In the genomic region with DNA sequence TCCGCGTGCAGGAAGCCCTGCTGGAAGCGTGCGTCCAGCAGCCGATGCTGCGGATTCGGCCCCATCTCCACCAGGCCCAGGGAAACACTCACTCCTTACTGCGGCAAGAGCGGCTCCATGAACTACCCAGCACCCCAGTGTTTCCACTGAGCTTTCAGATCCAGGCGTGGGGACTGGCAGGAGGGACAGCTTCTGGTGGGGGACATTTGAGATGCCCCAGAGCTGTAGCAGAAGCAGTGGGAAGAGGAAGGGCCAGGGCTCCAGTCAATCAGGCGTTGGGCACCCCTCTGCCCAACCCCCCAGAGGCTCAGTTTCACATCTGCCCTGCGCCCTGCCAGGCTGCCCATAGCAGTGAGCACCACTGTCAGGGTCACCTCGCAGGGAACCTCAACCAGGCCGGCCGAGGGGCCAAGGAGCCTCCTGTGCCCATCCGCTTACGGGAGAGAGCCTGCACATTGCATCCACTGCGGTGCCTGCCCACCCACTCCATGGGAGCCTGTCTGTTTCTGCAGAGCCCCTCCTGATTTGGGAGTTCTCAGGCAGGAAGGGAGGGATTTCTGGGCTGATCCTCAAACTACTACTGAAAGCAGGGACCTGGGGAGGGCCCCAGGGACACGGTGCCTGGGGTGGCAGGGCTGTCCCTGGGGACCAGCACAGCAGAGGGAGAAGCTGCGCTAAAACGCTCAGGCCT, we compare ENCODE assay signal across 2 cellular contexts.
TF ChIP-seq lines count a peak whose summit lies in the region.

No MANE protein-coding gene starts in this region.

TF ChIP-seq in WTC11, 78 proteins besides CTCF, POLR2A, EP300 and RAD21 (continues in another document):
- TF ChIP-seq, protein P1, sequence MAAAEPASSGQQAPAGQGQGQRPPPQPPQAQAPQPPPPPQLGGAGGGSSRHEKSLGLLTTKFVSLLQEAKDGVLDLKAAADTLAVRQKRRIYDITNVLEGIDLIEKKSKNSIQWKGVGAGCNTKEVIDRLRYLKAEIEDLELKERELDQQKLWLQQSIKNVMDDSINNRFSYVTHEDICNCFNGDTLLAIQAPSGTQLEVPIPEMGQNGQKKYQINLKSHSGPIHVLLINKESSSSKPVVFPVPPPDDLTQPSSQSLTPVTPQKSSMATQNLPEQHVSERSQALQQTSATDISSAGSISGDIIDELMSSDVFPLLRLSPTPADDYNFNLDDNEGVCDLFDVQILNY (CRISPR knock-in tag; IDR thresholded peaks at IDR 0.05) = no peak
- TF ChIP-seq ZNF263 (CRISPR knock-in tag; IDR thresholded peaks at IDR 0.05; ENCODE audit: low read depth) = no peak
- no peak for TF ChIP-seq SP1 (CRISPR knock-in tag; conservative IDR thresholded peaks at IDR 0.05)
- no peak for TF ChIP-seq ZNF416 (CRISPR knock-in tag; IDR thresholded peaks at IDR 0.05)
- no peak for TF ChIP-seq JUN (CRISPR knock-in tag; IDR thresholded peaks at IDR 0.05)
- TF ChIP-seq CREM (CRISPR knock-in tag; IDR thresholded peaks at IDR 0.05) = no peak
- TF ChIP-seq, protein P2, sequence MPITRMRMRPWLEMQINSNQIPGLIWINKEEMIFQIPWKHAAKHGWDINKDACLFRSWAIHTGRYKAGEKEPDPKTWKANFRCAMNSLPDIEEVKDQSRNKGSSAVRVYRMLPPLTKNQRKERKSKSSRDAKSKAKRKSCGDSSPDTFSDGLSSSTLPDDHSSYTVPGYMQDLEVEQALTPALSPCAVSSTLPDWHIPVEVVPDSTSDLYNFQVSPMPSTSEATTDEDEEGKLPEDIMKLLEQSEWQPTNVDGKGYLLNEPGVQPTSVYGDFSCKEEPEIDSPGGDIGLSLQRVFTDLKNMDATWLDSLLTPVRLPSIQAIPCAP (CRISPR knock-in tag; IDR thresholded peaks at IDR 0.05) = no peak
- no peak for TF ChIP-seq FOXJ3 (CRISPR knock-in tag; IDR thresholded peaks at IDR 0.05; ENCODE audit: borderline replicate concordance)
- no peak for TF ChIP-seq RELA (CRISPR knock-in tag; IDR thresholded peaks at IDR 0.05; ENCODE audit: borderline replicate concordance)
- TF ChIP-seq, protein P3, sequence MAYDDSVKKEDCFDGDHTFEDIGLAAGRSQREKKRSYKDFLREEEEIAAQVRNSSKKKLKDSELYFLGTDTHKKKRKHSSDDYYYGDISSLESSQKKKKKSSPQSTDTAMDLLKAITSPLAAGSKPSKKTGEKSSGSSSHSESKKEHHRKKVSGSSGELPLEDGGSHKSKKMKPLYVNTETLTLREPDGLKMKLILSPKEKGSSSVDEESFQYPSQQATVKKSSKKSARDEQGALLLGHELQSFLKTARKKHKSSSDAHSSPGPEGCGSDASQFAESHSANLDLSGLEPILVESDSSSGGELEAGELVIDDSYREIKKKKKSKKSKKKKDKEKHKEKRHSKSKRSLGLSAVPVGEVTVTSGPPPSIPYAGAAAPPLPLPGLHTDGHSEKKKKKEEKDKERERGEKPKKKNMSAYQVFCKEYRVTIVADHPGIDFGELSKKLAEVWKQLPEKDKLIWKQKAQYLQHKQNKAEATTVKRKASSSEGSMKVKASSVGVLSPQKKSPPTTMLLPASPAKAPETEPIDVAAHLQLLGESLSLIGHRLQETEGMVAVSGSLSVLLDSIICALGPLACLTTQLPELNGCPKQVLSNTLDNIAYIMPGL (CRISPR knock-in tag; IDR thresholded peaks at IDR 0.05) = no peak
- TF ChIP-seq CREB1 (CRISPR knock-in tag; IDR thresholded peaks at IDR 0.05) = no peak
- no peak for TF ChIP-seq MYBL2 (CRISPR knock-in tag; IDR thresholded peaks at IDR 0.05)
- TF ChIP-seq, protein P4, sequence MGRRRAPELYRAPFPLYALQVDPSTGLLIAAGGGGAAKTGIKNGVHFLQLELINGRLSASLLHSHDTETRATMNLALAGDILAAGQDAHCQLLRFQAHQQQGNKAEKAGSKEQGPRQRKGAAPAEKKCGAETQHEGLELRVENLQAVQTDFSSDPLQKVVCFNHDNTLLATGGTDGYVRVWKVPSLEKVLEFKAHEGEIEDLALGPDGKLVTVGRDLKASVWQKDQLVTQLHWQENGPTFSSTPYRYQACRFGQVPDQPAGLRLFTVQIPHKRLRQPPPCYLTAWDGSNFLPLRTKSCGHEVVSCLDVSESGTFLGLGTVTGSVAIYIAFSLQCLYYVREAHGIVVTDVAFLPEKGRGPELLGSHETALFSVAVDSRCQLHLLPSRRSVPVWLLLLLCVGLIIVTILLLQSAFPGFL (CRISPR knock-in tag; IDR thresholded peaks at IDR 0.05; ENCODE audit: borderline replicate concordance) = no peak
- TF ChIP-seq, protein P5, sequence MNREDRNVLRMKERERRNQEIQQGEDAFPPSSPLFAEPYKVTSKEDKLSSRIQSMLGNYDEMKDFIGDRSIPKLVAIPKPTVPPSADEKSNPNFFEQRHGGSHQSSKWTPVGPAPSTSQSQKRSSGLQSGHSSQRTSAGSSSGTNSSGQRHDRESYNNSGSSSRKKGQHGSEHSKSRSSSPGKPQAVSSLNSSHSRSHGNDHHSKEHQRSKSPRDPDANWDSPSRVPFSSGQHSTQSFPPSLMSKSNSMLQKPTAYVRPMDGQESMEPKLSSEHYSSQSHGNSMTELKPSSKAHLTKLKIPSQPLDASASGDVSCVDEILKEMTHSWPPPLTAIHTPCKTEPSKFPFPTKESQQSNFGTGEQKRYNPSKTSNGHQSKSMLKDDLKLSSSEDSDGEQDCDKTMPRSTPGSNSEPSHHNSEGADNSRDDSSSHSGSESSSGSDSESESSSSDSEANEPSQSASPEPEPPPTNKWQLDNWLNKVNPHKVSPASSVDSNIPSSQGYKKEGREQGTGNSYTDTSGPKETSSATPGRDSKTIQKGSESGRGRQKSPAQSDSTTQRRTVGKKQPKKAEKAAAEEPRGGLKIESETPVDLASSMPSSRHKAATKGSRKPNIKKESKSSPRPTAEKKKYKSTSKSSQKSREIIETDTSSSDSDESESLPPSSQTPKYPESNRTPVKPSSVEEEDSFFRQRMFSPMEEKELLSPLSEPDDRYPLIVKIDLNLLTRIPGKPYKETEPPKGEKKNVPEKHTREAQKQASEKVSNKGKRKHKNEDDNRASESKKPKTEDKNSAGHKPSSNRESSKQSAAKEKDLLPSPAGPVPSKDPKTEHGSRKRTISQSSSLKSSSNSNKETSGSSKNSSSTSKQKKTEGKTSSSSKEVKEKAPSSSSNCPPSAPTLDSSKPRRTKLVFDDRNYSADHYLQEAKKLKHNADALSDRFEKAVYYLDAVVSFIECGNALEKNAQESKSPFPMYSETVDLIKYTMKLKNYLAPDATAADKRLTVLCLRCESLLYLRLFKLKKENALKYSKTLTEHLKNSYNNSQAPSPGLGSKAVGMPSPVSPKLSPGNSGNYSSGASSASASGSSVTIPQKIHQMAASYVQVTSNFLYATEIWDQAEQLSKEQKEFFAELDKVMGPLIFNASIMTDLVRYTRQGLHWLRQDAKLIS (CRISPR knock-in tag; IDR thresholded peaks at IDR 0.05; ENCODE audit: borderline replicate concordance) = no peak

TF ChIP-seq in liver, 16 proteins besides CTCF, POLR2A, EP300 and RAD21 (continued from another document):
- TF ChIP-seq, protein P6, sequence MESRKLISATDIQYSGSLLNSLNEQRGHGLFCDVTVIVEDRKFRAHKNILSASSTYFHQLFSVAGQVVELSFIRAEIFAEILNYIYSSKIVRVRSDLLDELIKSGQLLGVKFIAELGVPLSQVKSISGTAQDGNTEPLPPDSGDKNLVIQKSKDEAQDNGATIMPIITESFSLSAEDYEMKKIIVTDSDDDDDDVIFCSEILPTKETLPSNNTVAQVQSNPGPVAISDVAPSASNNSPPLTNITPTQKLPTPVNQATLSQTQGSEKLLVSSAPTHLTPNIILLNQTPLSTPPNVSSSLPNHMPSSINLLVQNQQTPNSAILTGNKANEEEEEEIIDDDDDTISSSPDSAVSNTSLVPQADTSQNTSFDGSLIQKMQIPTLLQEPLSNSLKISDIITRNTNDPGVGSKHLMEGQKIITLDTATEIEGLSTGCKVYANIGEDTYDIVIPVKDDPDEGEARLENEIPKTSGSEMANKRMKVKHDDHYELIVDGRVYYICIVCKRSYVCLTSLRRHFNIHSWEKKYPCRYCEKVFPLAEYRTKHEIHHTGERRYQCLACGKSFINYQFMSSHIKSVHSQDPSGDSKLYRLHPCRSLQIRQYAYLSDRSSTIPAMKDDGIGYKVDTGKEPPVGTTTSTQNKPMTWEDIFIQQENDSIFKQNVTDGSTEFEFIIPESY (IDR thresholded peaks at IDR 0.05) = no peak
- no peak for TF ChIP-seq FOXA1 (IDR thresholded peaks at IDR 0.05)
- TF ChIP-seq, protein P7, sequence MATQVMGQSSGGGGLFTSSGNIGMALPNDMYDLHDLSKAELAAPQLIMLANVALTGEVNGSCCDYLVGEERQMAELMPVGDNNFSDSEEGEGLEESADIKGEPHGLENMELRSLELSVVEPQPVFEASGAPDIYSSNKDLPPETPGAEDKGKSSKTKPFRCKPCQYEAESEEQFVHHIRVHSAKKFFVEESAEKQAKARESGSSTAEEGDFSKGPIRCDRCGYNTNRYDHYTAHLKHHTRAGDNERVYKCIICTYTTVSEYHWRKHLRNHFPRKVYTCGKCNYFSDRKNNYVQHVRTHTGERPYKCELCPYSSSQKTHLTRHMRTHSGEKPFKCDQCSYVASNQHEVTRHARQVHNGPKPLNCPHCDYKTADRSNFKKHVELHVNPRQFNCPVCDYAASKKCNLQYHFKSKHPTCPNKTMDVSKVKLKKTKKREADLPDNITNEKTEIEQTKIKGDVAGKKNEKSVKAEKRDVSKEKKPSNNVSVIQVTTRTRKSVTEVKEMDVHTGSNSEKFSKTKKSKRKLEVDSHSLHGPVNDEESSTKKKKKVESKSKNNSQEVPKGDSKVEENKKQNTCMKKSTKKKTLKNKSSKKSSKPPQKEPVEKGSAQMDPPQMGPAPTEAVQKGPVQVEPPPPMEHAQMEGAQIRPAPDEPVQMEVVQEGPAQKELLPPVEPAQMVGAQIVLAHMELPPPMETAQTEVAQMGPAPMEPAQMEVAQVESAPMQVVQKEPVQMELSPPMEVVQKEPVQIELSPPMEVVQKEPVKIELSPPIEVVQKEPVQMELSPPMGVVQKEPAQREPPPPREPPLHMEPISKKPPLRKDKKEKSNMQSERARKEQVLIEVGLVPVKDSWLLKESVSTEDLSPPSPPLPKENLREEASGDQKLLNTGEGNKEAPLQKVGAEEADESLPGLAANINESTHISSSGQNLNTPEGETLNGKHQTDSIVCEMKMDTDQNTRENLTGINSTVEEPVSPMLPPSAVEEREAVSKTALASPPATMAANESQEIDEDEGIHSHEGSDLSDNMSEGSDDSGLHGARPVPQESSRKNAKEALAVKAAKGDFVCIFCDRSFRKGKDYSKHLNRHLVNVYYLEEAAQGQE (IDR thresholded peaks at IDR 0.05) = no peak
- TF ChIP-seq YY1 (IDR thresholded peaks at IDR 0.05) = no peak
- TF ChIP-seq, protein P8, sequence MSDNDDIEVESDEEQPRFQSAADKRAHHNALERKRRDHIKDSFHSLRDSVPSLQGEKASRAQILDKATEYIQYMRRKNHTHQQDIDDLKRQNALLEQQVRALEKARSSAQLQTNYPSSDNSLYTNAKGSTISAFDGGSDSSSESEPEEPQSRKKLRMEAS (IDR thresholded peaks at IDR 0.05) = no peak
- no peak for TF ChIP-seq FOXA2 (IDR thresholded peaks at IDR 0.05)
- TF ChIP-seq HNF4G (IDR thresholded peaks at IDR 0.05) = no peak
